ENCODE assay signal across 1 cellular context in genomic region chr2:23940976-23941605, GRCh38.
TF ChIP-seq lines count a peak whose summit lies in the region.

No MANE protein-coding gene starts in this region.

TF ChIP-seq in GM12878, 131 proteins besides CTCF, POLR2A, EP300 and RAD21 (continues in another document):
- TF ChIP-seq ATF7 (IDR thresholded peaks at IDR 0.05; ENCODE audit: low read depth) (0 out of 2 replicates have a peak, but pooled peaks have one; percentile 25), ZBED1 (IDR thresholded peaks at IDR 0.05; ENCODE audit: borderline replicate concordance) (no peak), SIN3A (IDR thresholded peaks at IDR 0.05; ENCODE audit: low read depth, low read length) (no peak), RELA (IDR thresholded peaks at IDR 0.05; ENCODE audit: borderline replicate concordance, partially characterized antibody) (no peak), RUNX3 (IDR thresholded peaks at IDR 0.05; ENCODE audit: low read length) (peak; percentile 15), POU2F2 (IDR thresholded peaks at IDR 0.05; ENCODE audit: borderline replicate concordance, low read depth, low read length) (no peak), SP1 (IDR thresholded peaks at IDR 0.05; ENCODE audit: low read depth, low read length) (no peak), PAX5 (IDR thresholded peaks at IDR 0.05; ENCODE audit: borderline replicate concordance, low read depth, low read length) (no peak), MTA3 (IDR thresholded peaks at IDR 0.05; ENCODE audit: borderline replicate concordance, low read length) (0 out of 2 replicates have a peak, but pooled peaks have one; percentile 51), CBFB (IDR thresholded peaks at IDR 0.05; ENCODE audit: low read depth) (no peak), HDAC2 (IDR thresholded peaks at IDR 0.05) (no peak), NFXL1 (IDR thresholded peaks at IDR 0.05; ENCODE audit: borderline replicate concordance) (no peak), NFIC (IDR thresholded peaks at IDR 0.05; ENCODE audit: low read depth, low read length) (0 out of 2 replicates have a peak, but pooled peaks have one; percentile 15), FOXM1 (IDR thresholded peaks at IDR 0.05; ENCODE audit: low read depth, low read length) (no peak; the same call in 1 of the 2 replicates), EED (IDR thresholded peaks at IDR 0.05; ENCODE audit: low read depth) (no peak), CBX5 (IDR thresholded peaks at IDR 0.05; ENCODE audit: low read depth) (no peak), IKZF1 (conservative IDR thresholded peaks at IDR 0.05) (no peak), RFX5 (IDR thresholded peaks at IDR 0.05; ENCODE audit: low read depth, low read length) (no peak), SMARCA5 (IDR thresholded peaks at IDR 0.05) (no peak), PRDM15 (CRISPR knock-in tag; IDR thresholded peaks at IDR 0.05) (no peak), IRF4 (IDR thresholded peaks at IDR 0.05; ENCODE audit: low read depth, low read length) (0 out of 2 replicates have a peak, but pooled peaks have one; percentile 33), DPF2 (IDR thresholded peaks at IDR 0.05) (no peak), BCL3 (IDR thresholded peaks at IDR 0.05; ENCODE audit: borderline replicate concordance, insufficient read depth, low read depth, low read length, poor library complexity, severe bottlenecking) (no peak), FOS (IDR thresholded peaks at IDR 0.05; ENCODE audit: borderline replicate concordance, extremely low read depth, insufficient read length) (no peak), E2F4 (IDR thresholded peaks at IDR 0.05; ENCODE audit: low read depth, low read length) (no peak), ZZZ3 (IDR thresholded peaks at IDR 0.05; ENCODE audit: control insufficient read depth, insufficient read length, low read depth) (no peak), BCL11A (IDR thresholded peaks at IDR 0.05; ENCODE audit: low read depth, low read length) (no peak), CREB1 (IDR thresholded peaks at IDR 0.05; ENCODE audit: low read depth) (0 out of 2 replicates have a peak, but pooled peaks have one; percentile 22), NR2F1 (conservative IDR thresholded peaks at IDR 0.05) (no peak), E4F1 (IDR thresholded peaks at IDR 0.05; ENCODE audit: borderline replicate concordance, partially characterized antibody) (no peak), TCF7 (IDR thresholded peaks at IDR 0.05; ENCODE audit: borderline replicate concordance) (no peak)
- TF ChIP-seq, protein P1, sequence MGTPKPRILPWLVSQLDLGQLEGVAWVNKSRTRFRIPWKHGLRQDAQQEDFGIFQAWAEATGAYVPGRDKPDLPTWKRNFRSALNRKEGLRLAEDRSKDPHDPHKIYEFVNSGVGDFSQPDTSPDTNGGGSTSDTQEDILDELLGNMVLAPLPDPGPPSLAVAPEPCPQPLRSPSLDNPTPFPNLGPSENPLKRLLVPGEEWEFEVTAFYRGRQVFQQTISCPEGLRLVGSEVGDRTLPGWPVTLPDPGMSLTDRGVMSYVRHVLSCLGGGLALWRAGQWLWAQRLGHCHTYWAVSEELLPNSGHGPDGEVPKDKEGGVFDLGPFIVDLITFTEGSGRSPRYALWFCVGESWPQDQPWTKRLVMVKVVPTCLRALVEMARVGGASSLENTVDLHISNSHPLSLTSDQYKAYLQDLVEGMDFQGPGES (IDR thresholded peaks at IDR 0.05) = no peak
- TF ChIP-seq, protein P2, sequence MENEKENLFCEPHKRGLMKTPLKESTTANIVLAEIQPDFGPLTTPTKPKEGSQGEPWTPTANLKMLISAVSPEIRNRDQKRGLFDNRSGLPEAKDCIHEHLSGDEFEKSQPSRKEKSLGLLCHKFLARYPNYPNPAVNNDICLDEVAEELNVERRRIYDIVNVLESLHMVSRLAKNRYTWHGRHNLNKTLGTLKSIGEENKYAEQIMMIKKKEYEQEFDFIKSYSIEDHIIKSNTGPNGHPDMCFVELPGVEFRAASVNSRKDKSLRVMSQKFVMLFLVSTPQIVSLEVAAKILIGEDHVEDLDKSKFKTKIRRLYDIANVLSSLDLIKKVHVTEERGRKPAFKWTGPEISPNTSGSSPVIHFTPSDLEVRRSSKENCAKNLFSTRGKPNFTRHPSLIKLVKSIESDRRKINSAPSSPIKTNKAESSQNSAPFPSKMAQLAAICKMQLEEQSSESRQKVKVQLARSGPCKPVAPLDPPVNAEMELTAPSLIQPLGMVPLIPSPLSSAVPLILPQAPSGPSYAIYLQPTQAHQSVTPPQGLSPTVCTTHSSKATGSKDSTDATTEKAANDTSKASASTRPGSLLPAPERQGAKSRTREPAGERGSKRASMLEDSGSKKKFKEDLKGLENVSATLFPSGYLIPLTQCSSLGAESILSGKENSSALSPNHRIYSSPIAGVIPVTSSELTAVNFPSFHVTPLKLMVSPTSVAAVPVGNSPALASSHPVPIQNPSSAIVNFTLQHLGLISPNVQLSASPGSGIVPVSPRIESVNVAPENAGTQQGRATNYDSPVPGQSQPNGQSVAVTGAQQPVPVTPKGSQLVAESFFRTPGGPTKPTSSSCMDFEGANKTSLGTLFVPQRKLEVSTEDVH (IDR thresholded peaks at IDR 0.05; ENCODE audit: low read depth, partially characterized antibody) = no peak
- TF ChIP-seq, protein P3, sequence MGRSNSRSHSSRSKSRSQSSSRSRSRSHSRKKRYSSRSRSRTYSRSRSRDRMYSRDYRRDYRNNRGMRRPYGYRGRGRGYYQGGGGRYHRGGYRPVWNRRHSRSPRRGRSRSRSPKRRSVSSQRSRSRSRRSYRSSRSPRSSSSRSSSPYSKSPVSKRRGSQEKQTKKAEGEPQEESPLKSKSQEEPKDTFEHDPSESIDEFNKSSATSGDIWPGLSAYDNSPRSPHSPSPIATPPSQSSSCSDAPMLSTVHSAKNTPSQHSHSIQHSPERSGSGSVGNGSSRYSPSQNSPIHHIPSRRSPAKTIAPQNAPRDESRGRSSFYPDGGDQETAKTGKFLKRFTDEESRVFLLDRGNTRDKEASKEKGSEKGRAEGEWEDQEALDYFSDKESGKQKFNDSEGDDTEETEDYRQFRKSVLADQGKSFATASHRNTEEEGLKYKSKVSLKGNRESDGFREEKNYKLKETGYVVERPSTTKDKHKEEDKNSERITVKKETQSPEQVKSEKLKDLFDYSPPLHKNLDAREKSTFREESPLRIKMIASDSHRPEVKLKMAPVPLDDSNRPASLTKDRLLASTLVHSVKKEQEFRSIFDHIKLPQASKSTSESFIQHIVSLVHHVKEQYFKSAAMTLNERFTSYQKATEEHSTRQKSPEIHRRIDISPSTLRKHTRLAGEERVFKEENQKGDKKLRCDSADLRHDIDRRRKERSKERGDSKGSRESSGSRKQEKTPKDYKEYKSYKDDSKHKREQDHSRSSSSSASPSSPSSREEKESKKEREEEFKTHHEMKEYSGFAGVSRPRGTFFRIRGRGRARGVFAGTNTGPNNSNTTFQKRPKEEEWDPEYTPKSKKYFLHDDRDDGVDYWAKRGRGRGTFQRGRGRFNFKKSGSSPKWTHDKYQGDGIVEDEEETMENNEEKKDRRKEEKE (IDR thresholded peaks at IDR 0.05) = no peak
- TF ChIP-seq, protein P4, sequence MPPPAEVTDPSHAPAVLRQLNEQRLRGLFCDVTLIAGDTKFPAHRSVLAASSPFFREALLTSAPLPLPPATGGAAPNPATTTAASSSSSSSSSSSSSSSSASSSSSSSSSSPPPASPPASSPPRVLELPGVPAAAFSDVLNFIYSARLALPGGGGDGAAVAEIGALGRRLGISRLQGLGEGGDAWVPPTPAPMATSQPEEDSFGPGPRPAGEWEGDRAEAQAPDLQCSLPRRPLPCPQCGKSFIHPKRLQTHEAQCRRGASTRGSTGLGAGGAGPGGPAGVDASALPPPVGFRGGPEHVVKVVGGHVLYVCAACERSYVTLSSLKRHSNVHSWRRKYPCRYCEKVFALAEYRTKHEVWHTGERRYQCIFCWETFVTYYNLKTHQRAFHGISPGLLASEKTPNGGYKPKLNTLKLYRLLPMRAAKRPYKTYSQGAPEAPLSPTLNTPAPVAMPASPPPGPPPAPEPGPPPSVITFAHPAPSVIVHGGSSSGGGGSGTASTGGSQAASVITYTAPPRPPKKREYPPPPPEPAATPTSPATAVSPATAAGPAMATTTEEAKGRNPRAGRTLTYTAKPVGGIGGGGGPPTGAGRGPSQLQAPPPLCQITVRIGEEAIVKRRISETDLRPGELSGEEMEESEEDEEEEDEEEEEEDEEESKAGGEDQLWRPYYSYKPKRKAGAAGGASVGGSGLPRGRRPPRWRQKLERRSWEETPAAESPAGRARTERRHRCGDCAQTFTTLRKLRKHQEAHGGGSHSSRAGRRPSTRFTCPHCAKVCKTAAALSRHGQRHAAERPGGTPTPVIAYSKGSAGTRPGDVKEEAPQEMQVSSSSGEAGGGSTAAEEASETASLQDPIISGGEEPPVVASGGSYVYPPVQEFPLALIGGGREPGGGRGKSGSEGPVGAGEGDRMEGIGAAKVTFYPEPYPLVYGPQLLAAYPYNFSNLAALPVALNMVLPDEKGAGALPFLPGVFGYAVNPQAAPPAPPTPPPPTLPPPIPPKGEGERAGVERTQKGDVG (CRISPR knock-in tag; IDR thresholded peaks at IDR 0.05) = no peak
- TF ChIP-seq, protein P5, sequence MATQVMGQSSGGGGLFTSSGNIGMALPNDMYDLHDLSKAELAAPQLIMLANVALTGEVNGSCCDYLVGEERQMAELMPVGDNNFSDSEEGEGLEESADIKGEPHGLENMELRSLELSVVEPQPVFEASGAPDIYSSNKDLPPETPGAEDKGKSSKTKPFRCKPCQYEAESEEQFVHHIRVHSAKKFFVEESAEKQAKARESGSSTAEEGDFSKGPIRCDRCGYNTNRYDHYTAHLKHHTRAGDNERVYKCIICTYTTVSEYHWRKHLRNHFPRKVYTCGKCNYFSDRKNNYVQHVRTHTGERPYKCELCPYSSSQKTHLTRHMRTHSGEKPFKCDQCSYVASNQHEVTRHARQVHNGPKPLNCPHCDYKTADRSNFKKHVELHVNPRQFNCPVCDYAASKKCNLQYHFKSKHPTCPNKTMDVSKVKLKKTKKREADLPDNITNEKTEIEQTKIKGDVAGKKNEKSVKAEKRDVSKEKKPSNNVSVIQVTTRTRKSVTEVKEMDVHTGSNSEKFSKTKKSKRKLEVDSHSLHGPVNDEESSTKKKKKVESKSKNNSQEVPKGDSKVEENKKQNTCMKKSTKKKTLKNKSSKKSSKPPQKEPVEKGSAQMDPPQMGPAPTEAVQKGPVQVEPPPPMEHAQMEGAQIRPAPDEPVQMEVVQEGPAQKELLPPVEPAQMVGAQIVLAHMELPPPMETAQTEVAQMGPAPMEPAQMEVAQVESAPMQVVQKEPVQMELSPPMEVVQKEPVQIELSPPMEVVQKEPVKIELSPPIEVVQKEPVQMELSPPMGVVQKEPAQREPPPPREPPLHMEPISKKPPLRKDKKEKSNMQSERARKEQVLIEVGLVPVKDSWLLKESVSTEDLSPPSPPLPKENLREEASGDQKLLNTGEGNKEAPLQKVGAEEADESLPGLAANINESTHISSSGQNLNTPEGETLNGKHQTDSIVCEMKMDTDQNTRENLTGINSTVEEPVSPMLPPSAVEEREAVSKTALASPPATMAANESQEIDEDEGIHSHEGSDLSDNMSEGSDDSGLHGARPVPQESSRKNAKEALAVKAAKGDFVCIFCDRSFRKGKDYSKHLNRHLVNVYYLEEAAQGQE (IDR thresholded peaks at IDR 0.05; ENCODE audit: low read depth, low read length) = no peak
